In the genomic region with DNA sequence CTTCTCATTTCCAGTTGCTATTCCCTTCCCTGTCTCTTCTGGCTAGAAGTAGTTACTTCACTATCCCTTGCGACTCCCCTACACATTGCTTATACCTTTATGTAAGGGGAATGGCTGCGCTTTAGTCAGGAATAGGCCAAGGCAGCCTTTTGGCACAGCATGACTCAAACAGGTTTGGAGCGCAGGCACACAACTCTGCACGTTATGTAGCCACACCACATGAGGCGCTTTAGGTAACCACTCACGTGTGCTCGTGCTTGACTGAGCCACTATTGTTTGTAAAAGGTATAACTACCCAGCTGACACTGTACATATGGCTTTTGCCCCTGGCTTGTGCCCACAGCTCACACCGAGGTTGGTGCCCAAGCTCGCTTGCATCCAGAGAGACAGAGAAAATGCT, we compare ENCODE assay signal across 30 cellular contexts.
"Had no signal": no experiment of that assay in that cellular context is flagged by ENCODE, and none has a peak within 500 bp of the region (broad histone marks: within the 10 kb centered on the region; RNA-seq: fewer than 3 reads in every experiment).

No MANE protein-coding gene starts in this region.

- H3K4me3 ChIP-seq: adrenal gland, body of pancreas, breast epithelium had no signal

- H3K27ac Mint-ChIP-seq: activated CD4-positive, alpha-beta T cell treated with anti-CD3 and anti-CD28 coated beads, Interleukin-2, amount 10 ng/mL, durations not matched to agents 24 days and 14 days; activated CD8-positive, alpha-beta T cell treated with anti-CD3 and anti-CD28 coated beads for 36 hours; activated naive CD4-positive, alpha-beta T cell treated with anti-CD3 and anti-CD28 coated beads for 36 hours; activated naive CD4-positive, alpha-beta T cell treated with anti-CD3 and anti-CD28 coated beads, Interleukin-2, amount 50 U/mL, for 72 hours; activated T-helper 1 cell treated with anti-CD3 and anti-CD28 coated beads, Interleukin-12 subunit alpha, Interleukin-12 subunit beta, Interleukin-2, Interleukin-4 antibody, amounts not matched to agents 30 ng/mL and 10 ng/mL and 1 ng/mL, durations not matched to agents 14 hours and 24 hours and 36 hours; T-helper 1 cell treated with Interleukin-12 subunit alpha and Interleukin-12 subunit beta and Interleukin-4 antibody, amounts not matched to agents 30 μg/mL and 1 μg/mL, for 36 hours; T-helper 2 cell treated with Interferon-gamma antibody and Interleukin-4, amounts not matched to agents 5 μg/mL and 100 μg/mL, for 36 hours had no signal

- H3K4me3 Mint-ChIP-seq: activated CD4-positive, alpha-beta T cell treated with anti-CD3 and anti-CD28 coated beads, Interleukin-2, amount 10 ng/mL, durations not matched to agents 24 days and 14 days; activated CD8-positive, alpha-beta T cell treated with anti-CD3 and anti-CD28 coated beads for 36 hours; activated naive CD4-positive, alpha-beta T cell treated with anti-CD3 and anti-CD28 coated beads for 36 hours; activated T-cell treated with anti-CD3 and anti-CD28 coated beads, Interleukin-2, amount 50 U/mL, for 4 hours; activated T-helper 1 cell treated with anti-CD3 and anti-CD28 coated beads, Interleukin-12 subunit alpha, Interleukin-12 subunit beta, Interleukin-2, Interleukin-4 antibody, amounts not matched to agents 30 ng/mL and 10 ng/mL and 1 ng/mL, durations not matched to agents 14 hours and 24 hours and 36 hours; T-helper 1 cell treated with Interleukin-12 subunit alpha and Interleukin-12 subunit beta and Interleukin-4 antibody, amounts not matched to agents 30 μg/mL and 1 μg/mL, for 36 hours; T-helper 2 cell treated with Interferon-gamma antibody and Interleukin-4, amounts not matched to agents 5 μg/mL and 100 μg/mL, for 36 hours had no signal

- H3K36me3 ChIP-seq: adrenal gland, breast epithelium had no signal

- H3K4me1 Mint-ChIP-seq: activated CD4-positive, alpha-beta T cell treated with anti-CD3 and anti-CD28 coated beads, Interleukin-2, amount 10 ng/mL, durations not matched to agents 24 days and 14 days had no signal

- DNase-seq: activated CD4-positive, alpha-beta T cell treated with anti-CD3 and anti-CD28 coated beads, Interleukin-2, amount 10 ng/mL, durations not matched to agents 24 days and 14 days; activated CD4-positive, alpha-beta T cell treated with anti-CD3 and anti-CD28 coated beads, Interleukin-2, amount 50 U/mL, for 4 hours; activated CD8-positive, alpha-beta T cell treated with anti-CD3 and anti-CD28 coated beads for 36 hours; activated gamma-delta T cell treated with Interleukin-2 at 50 U/mL for 16 hours; activated naive CD4-positive, alpha-beta T cell treated with anti-CD3 and anti-CD28 coated beads for 36 hours; activated T-cell treated with anti-CD3 and anti-CD28 coated beads, Interleukin-2, amount 50 U/mL, for 4 hours; adrenal gland; body of pancreas; central memory CD4-positive, alpha-beta T cell; MM.1S; MV-4-11; NCI-H1092 treated with DMSO at 0.1 percent for 48 hours; NCI-H1417; NCI-H146; NCI-H187; NCI-H2081; NCI-H2171; NCI-H510A; NCI-H69; NK-92 treated with Interleukin-12 subunit alpha and Interleukin-12 subunit beta, amount 100 ng/mL, for 24 hours; Right ventricle myocardium superior; SK-N-SH had no signal

- ATAC-seq: activated CD8-positive, alpha-beta T cell treated with anti-CD3 and anti-CD28 coated beads for 36 hours; activated naive CD4-positive, alpha-beta T cell treated with anti-CD3 and anti-CD28 coated beads, Interleukin-2, amount 50 U/mL, for 72 hours; activated T-cell treated with anti-CD3 and anti-CD28 coated beads, Interleukin-2, amount 50 U/mL, for 4 hours; body of pancreas had no signal

- FAIRE-seq: astrocyte, colon, TTC549 had no signal

- H3K27me3 ChIP-seq: body of pancreas, breast epithelium had no signal
